ENCODE assay signal across 3 cellular contexts in genomic region chr3:118231578-118231977, GRCh38.
TF ChIP-seq lines count a peak whose summit lies in the region.

No MANE protein-coding gene starts in this region.

TF ChIP-seq in HepG2, 621 proteins besides CTCF, POLR2A, EP300 and RAD21 (continues in another document):
- TF ChIP-seq MAFF (IDR thresholded peaks at IDR 0.05; ENCODE audit: low read depth, low read length) (0 out of 2 replicates have a peak, but pooled peaks have one; percentile 21), RARA (CRISPR knock-in tag; IDR thresholded peaks at IDR 0.05) (no peak), HOMEZ (CRISPR knock-in tag; IDR thresholded peaks at IDR 0.05; ENCODE audit: low read depth) (no peak), ZNF354B (CRISPR knock-in tag; IDR thresholded peaks at IDR 0.05) (no peak), GATAD1 (CRISPR knock-in tag; IDR thresholded peaks at IDR 0.05) (no peak), BRCA1 (CRISPR knock-in tag; IDR thresholded peaks at IDR 0.05) (no peak), BCL3 (CRISPR knock-in tag; IDR thresholded peaks at IDR 0.05) (no peak), ZNF3 (CRISPR knock-in tag; IDR thresholded peaks at IDR 0.05) (no peak), CHD2 (IDR thresholded peaks at IDR 0.05; ENCODE audit: low read depth, low read length) (no peak), ATF3 (CRISPR knock-in tag; IDR thresholded peaks at IDR 0.05) (no peak), ZMYM4 (CRISPR knock-in tag; IDR thresholded peaks at IDR 0.05) (no peak), ZNF678 (CRISPR knock-in tag; IDR thresholded peaks at IDR 0.05) (no peak), ZNF275 (CRISPR knock-in tag; IDR thresholded peaks at IDR 0.05; ENCODE audit: borderline replicate concordance) (no peak), SP2 (CRISPR knock-in tag; IDR thresholded peaks at IDR 0.05) (no peak), AHR (CRISPR knock-in tag; IDR thresholded peaks at IDR 0.05) (no peak), ZBTB1 (CRISPR knock-in tag; IDR thresholded peaks at IDR 0.05; ENCODE audit: borderline replicate concordance) (no peak), NFE2L2 (IDR thresholded peaks at IDR 0.05; ENCODE audit: low read length) (peak; percentile 15; the same call in 1 of the 2 replicates), MAFK (conservative IDR thresholded peaks at IDR 0.05 in 1 of 2, IDR thresholded peaks at IDR 0.05 in 1 of 2; ENCODE audit: low read length in 2 of 2) (peak in 1 of 2 experiments; percentile 52; a peak in 2 of 4 replicates)

TF ChIP-seq in A549, 52 proteins besides CTCF, POLR2A, EP300 and RAD21:
- TF ChIP-seq HOXB5 (CRISPR knock-in tag; IDR thresholded peaks at IDR 0.05) (no peak), MAFK (IDR thresholded peaks at IDR 0.05; ENCODE audit: partially characterized antibody) (peak; percentile 54)

TF ChIP-seq in IMR-90, 13 proteins besides CTCF, POLR2A, EP300 and RAD21:
- TF ChIP-seq FOS (IDR thresholded peaks at IDR 0.05; ENCODE audit: low read depth, low read length) (no peak), NFE2L2 (IDR thresholded peaks at IDR 0.05; ENCODE audit: low read depth, low read length) (0 out of 2 replicates have a peak, but pooled peaks have one; percentile 23)
